In genomic region chr14:99645545-99646505, GRCh38 we compare ENCODE assay signal across 1 cellular context.
TF ChIP-seq lines count a peak whose summit lies in the region.

No MANE protein-coding gene starts in this region.

TF ChIP-seq in A549, 52 proteins besides CTCF, POLR2A, EP300 and RAD21 (continued from another document):
- no peak for TF ChIP-seq E2F6 (IDR thresholded peaks at IDR 0.05; ENCODE audit: borderline replicate concordance, low read depth)
- TF ChIP-seq REST (IDR thresholded peaks at IDR 0.05): no peak
- TF ChIP-seq MYC (IDR thresholded peaks at IDR 0.05; ENCODE audit: borderline replicate concordance, low read length): no peak
- TF ChIP-seq BHLHE40 (IDR thresholded peaks at IDR 0.05; ENCODE audit: low read depth, low read length): no peak
- TF ChIP-seq, protein P1, sequence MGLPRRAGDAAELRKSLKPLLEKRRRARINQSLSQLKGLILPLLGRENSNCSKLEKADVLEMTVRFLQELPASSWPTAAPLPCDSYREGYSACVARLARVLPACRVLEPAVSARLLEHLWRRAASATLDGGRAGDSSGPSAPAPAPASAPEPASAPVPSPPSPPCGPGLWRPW (IDR thresholded peaks at IDR 0.05): no peak
- no peak for TF ChIP-seq JUNB (IDR thresholded peaks at IDR 0.05)
- no peak for TF ChIP-seq ZNF302 (CRISPR knock-in tag; IDR thresholded peaks at IDR 0.05)
- no peak for TF ChIP-seq TFCP2L1 (CRISPR knock-in tag; IDR thresholded peaks at IDR 0.05)
- TF ChIP-seq PHF8 (IDR thresholded peaks at IDR 0.05; ENCODE audit: borderline replicate concordance, low read depth): no peak
- TF ChIP-seq ESRRA (IDR thresholded peaks at IDR 0.05; ENCODE audit: borderline replicate concordance, low read length): no peak
- TF ChIP-seq FOXS1 (CRISPR knock-in tag; IDR thresholded peaks at IDR 0.05): no peak
- TF ChIP-seq KDM5A (IDR thresholded peaks at IDR 0.05): no peak
- TF ChIP-seq CBX8 (IDR thresholded peaks at IDR 0.05): no peak
- no peak for TF ChIP-seq ATOH8 (CRISPR knock-in tag; IDR thresholded peaks at IDR 0.05; ENCODE audit: low read depth)
- TF ChIP-seq POLR2AphosphoS2 (conservative IDR thresholded peaks at IDR 0.05; ENCODE audit: low read length): no peak
